18 cellular contexts compared by ENCODE assay signal in genomic region chr1:103056423-103056822, GRCh38. TPM values are rescaled to one million over a fixed set of nuclear protein-coding genes. Genes with fewer than 3 reads are reported as not detected.
DNase-seq lines count a peak whose midpoint lies in the region; ATAC-seq and TF ChIP-seq lines count a peak whose summit lies in the region.
"Had no signal": no experiment of that assay in that cellular context is flagged by ENCODE, and none has a peak within 500 bp of the region (broad histone marks: within the 10 kb centered on the region; RNA-seq: fewer than 3 reads in every experiment).

No MANE protein-coding gene starts in this region.

- no peaks in the 10 kb centered on the region for H3K9me3 ChIP-seq in mesenchymal stem cell (ENCODE audit: control insufficient read depth, low read length)
- no peaks in the 10 kb centered on the region for H3K9me3 ChIP-seq in upper lobe of right lung
- no peaks in the 10 kb centered on the region for H3K9me3 ChIP-seq in SK-N-SH
- H3K9me3 ChIP-seq: BLaER1 treated with 17β-estradiol and CSF1 and Interleukin-3, amounts not matched to agents 10 nM and 100 nM; Peyer's patch had no signal

- H4K8ac ChIP-seq in mesenchymal stem cell (ENCODE audit: low read length) = no peak overlapping the region

- POLR2A ChIA-PET in SK-N-SH (lab: Yijun Ruan, JAX) = no interaction called here

- no peak overlapping the region for H3K4ac ChIP-seq in mesenchymal stem cell (ENCODE audit: low read depth in 1 of 2, low read length in 2 of 2)

- peaks cover 48% of the 10 kb centered on the region for H3K4me1 Mint-ChIP-seq in chondrocyte (ENCODE audit: low read depth)
- H3K4me1 Mint-ChIP-seq: H9 had no signal

- peaks cover 20% of the 10 kb centered on the region for H3K9me3 Mint-ChIP-seq in chondrocyte (ENCODE audit: low read depth)

- intact Hi-C loops in upper lobe of right lung (cut with DNase I) = no loop called here

- H3K18ac ChIP-seq in mesenchymal stem cell (ENCODE audit: low read depth in 1 of 2, low read length in 2 of 2) = no peak overlapping the region

- no peak overlapping the region for H4K91ac ChIP-seq in mesenchymal stem cell (ENCODE audit: low read length)

- no peaks in the 10 kb centered on the region for H3K27me3 Mint-ChIP-seq in chondrocyte (ENCODE audit: low read depth)

- TF ChIP-seq EP300 in SK-N-SH (IDR thresholded peaks at IDR 0.05; ENCODE audit: borderline replicate concordance in 1 of 2, low read depth in 1 of 2, low read length in 1 of 2) = no peak

- H3K4me1 ChIP-seq in mesenchymal stem cell (ENCODE audit: control insufficient read depth, insufficient read depth, low read depth, low read length) (no peaks in the 10 kb centered on the region), upper lobe of right lung (no peaks in the 10 kb centered on the region), SK-N-SH (ENCODE audit: control insufficient read depth in 1 of 2, insufficient read depth in 2 of 2, low read depth in 1 of 2, low read length in 1 of 2) (no peaks in the 10 kb centered on the region)
- H3K4me1 ChIP-seq: BLaER1 treated with 17β-estradiol and CSF1 and Interleukin-3, amounts not matched to agents 10 nM and 100 nM; Peyer's patch had no signal

- H3K14ac ChIP-seq in mesenchymal stem cell (ENCODE audit: low read length in 2 of 2) = no peak overlapping the region

- H3K4me2 ChIP-seq in mesenchymal stem cell (ENCODE audit: low read length, poor library complexity, severe bottlenecking) = no peak overlapping the region
- H3K4me2 ChIP-seq in SK-N-SH = no peak overlapping the region
- H3K4me2 ChIP-seq: BLaER1 treated with 17β-estradiol and CSF1 and Interleukin-3, amounts not matched to agents 10 nM and 100 nM had no signal

- WGBS in mesenchymal stem cell = no CpG with 5 or more reads among the region's 1 CpG
- 79% methylated on average over 1 of the region's 1 CpG for WGBS in SK-N-SH (ENCODE audit: low lambda C conversion rate)

- TF ChIP-seq RAD21 in SK-N-SH (IDR thresholded peaks at IDR 0.05; ENCODE audit: low read length) = no peak

- H3K27ac ChIP-seq in mesenchymal stem cell (ENCODE audit: low read length, poor library complexity, severe bottlenecking) (no peak overlapping the region), upper lobe of right lung (no peak overlapping the region), SK-N-SH (ENCODE audit: low read depth in 2 of 2, low read length in 1 of 2) (no peak overlapping the region)
- H3K27ac ChIP-seq: 22Rv1; BLaER1 treated with 17β-estradiol and CSF1 and Interleukin-3, amounts not matched to agents 10 nM and 100 nM; Peyer's patch had no signal

- H3K36me3 Mint-ChIP-seq in chondrocyte (ENCODE audit: low read depth) = peaks cover 35% of the 10 kb centered on the region

- no peaks in the 10 kb centered on the region for H3K27me3 ChIP-seq in mesenchymal stem cell (ENCODE audit: control insufficient read depth in 1 of 2, insufficient read depth in 1 of 2, low read length in 2 of 2)
- H3K27me3 ChIP-seq in upper lobe of right lung = no peaks in the 10 kb centered on the region
- no peaks in the 10 kb centered on the region for H3K27me3 ChIP-seq in SK-N-SH (ENCODE audit: insufficient read depth)
- H3K27me3 ChIP-seq: BLaER1 treated with 17β-estradiol and CSF1 and Interleukin-3, amounts not matched to agents 10 nM and 100 nM; Peyer's patch had no signal

- H3K79me2 ChIP-seq in SK-N-SH (ENCODE audit: insufficient read depth) = no peaks in the 10 kb centered on the region

- no peaks in the 10 kb centered on the region for H3K9me2 ChIP-seq in SK-N-SH

- peaks cover 0 to 5% of the 10 kb centered on the region in 2 experiments for H3K36me3 ChIP-seq in mesenchymal stem cell (ENCODE audit: control insufficient read depth in 1 of 2, insufficient read depth in 2 of 2, low read depth in 1 of 2, low read length in 2 of 2)
- no peaks in the 10 kb centered on the region for H3K36me3 ChIP-seq in upper lobe of right lung
- H3K36me3 ChIP-seq in SK-N-SH (replicated peaks in 1 of 2; ENCODE audit: control insufficient read depth in 1 of 2, insufficient read depth in 2 of 2, low read length in 1 of 2) = no peaks in the 10 kb centered on the region
- H3K36me3 ChIP-seq: BLaER1 treated with 17β-estradiol and CSF1 and Interleukin-3, amounts not matched to agents 10 nM and 100 nM; Peyer's patch had no signal

- CTCF ChIA-PET in SK-N-SH (lab: Yijun Ruan, JAX) = no interaction called here

- H2AK5ac ChIP-seq in mesenchymal stem cell (ENCODE audit: low read length, severe bottlenecking) = no peak overlapping the region

- no peak overlapping the region for H3K23ac ChIP-seq in mesenchymal stem cell (ENCODE audit: low read length in 2 of 2)

- H3K9ac ChIP-seq in mesenchymal stem cell (ENCODE audit: low read length) = no peak overlapping the region
- H3K9ac ChIP-seq in SK-N-SH = no peak overlapping the region
- H3K9ac ChIP-seq: BLaER1 treated with 17β-estradiol and CSF1 and Interleukin-3, amounts not matched to agents 10 nM and 100 nM had no signal

- no peak overlapping the region for H3K4me3 ChIP-seq in mesenchymal stem cell (ENCODE audit: insufficient read depth in 1 of 2, low read depth in 1 of 2, low read length in 2 of 2)
- no peak overlapping the region for H3K4me3 ChIP-seq in upper lobe of right lung
- H3K4me3 ChIP-seq in SK-N-SH (ENCODE audit: low read depth in 2 of 2, low read length in 1 of 2) = no peak overlapping the region
- H3K4me3 ChIP-seq: BLaER1 treated with 17β-estradiol and CSF1 and Interleukin-3, amounts not matched to agents 10 nM and 100 nM; Peyer's patch had no signal

- no peak overlapping the region for H3K4me3 Mint-ChIP-seq in chondrocyte (ENCODE audit: unreplicated experiment)
- H3K4me3 Mint-ChIP-seq: H9 had no signal

- no peak overlapping the region for H2AFZ ChIP-seq in mesenchymal stem cell (ENCODE audit: low read depth, low read length)
- no peak overlapping the region for H2AFZ ChIP-seq in SK-N-SH (ENCODE audit: low read depth)

- H2BK12ac ChIP-seq in mesenchymal stem cell (ENCODE audit: low read length in 2 of 2) = no peak overlapping the region

- ATAC-seq in upper lobe of right lung (peak; percentile 60), GM19023 (IDR thresholded peaks at IDR 0.05; ENCODE audit: unreplicated experiment) (no peak)

- peak overlapping the region; percentile 87 for H3K27ac Mint-ChIP-seq in chondrocyte (ENCODE audit: unreplicated experiment)
- H3K27ac Mint-ChIP-seq: H9 had no signal

- H3F3A ChIP-seq in SK-N-SH (replicated peaks; ENCODE audit: insufficient read depth) = no peaks in the 10 kb centered on the region

- H4K20me1 ChIP-seq in SK-N-SH (ENCODE audit: insufficient read depth) = no peaks in the 10 kb centered on the region
- H4K20me1 ChIP-seq: BLaER1 treated with 17β-estradiol and CSF1 and Interleukin-3, amounts not matched to agents 10 nM and 100 nM had no signal

- no peak overlapping the region for H2BK15ac ChIP-seq in mesenchymal stem cell (ENCODE audit: low read depth, poor library complexity, severe bottlenecking)

- TF ChIP-seq CTCF in chondrocyte (IDR thresholded peaks at IDR 0.05) (no peak), upper lobe of right lung (IDR thresholded peaks at IDR 0.05) (no peak), SK-N-SH (IDR thresholded peaks at IDR 0.05) (no peak)

- peaks cover 10% of the 10 kb centered on the region for H3K79me1 ChIP-seq in mesenchymal stem cell (replicated peaks; ENCODE audit: low read length, poor library complexity, severe bottlenecking)

- no peak overlapping the region for H2BK120ac ChIP-seq in mesenchymal stem cell (ENCODE audit: low read depth, low read length)

- DNase-seq in SKM-1 treated with dmso at 0.1 percent for 144 hours (lab: John Stamatoyannopoulos, UW; ENCODE audit: unreplicated experiment) (peak; percentile 15), SKM-1 (lab: John Stamatoyannopoulos, UW; ENCODE audit: unreplicated experiment) (no peak), chondrocyte (ENCODE audit: low spot score) (no peak), mesenchymal stem cell (peak; percentile 2), upper lobe of right lung (no peak), SK-N-SH (no peak), middle frontal gyrus (ENCODE audit: extremely low spot score, low spot score) (no peak)
- DNase-seq: DMS 273 treated with DMSO at 0.1 percent for 48 hours, H9, NCI-H1417 treated with DMSO at 0.1 percent for 48 hours, NCI-H2029, NCI-H2171 treated with DMSO at 0.1 percent for 48 hours, NCI-H510A treated with DMSO at 0.1 percent for 48 hours, Peyer's patch had no signal

- H2BK5ac ChIP-seq in mesenchymal stem cell (ENCODE audit: low read depth, low read length, poor library complexity, severe bottlenecking) = no peak overlapping the region

TF ChIP-seq in SK-N-SH, 30 proteins besides CTCF, POLR2A, EP300 and RAD21:
- TF ChIP-seq RFX5 (IDR thresholded peaks at IDR 0.05; ENCODE audit: low read length) (no peak), NFIC (IDR thresholded peaks at IDR 0.05; ENCODE audit: borderline replicate concordance) (no peak), TAF1 (IDR thresholded peaks at IDR 0.05; ENCODE audit: borderline replicate concordance, low read depth, low read length) (no peak), POLR2AphosphoS5 (IDR thresholded peaks at IDR 0.05; ENCODE audit: low read depth, low read length) (no peak), YY1 (IDR thresholded peaks at IDR 0.05; ENCODE audit: low read depth) (no peak)

RNA-seq across cellular contexts. Expression of gene COL11A1, which starts 51.9 kb away (rescaled TPM):
- total RNA-seq in chondrocyte (1,010 to 1,354 TPM (median 1,042 TPM) in 3 replicates), upper lobe of right lung (1.7 TPM)
- 75.5 TPM for polyA plus RNA-seq in mesenchymal stem cell (2013, experiment 1 of 2)
- polyA plus RNA-seq in mesenchymal stem cell (2013, experiment 2 of 2) = 76.6 TPM
- 0.13 and 0.15 TPM in 2 replicates for polyA plus RNA-seq in SK-N-SH (2012; rRNA removed)
- 0.13 and 0.17 TPM in 2 replicates for polyA plus RNA-seq in SK-N-SH (2012; cell fraction: cytosol; rRNA removed)
- polyA plus RNA-seq in SK-N-SH (2012; cell fraction: nucleus; rRNA removed) = 0.11 and 0.12 TPM in 2 replicates
- total RNA-seq: Daoy had no signal

Comparison
In these comparisons a context has a peak if more than half of its experiments do, and no peak if none do; other contexts are left out.
1. DNase-seq: peak in SKM-1 treated with dmso at 0.1 percent for 144 hours (single experiment) and mesenchymal stem cell (single experiment); none in SKM-1 (single experiment), chondrocyte (single experiment), upper lobe of right lung (single experiment), SK-N-SH (single experiment) and middle frontal gyrus (single experiment).
2. RNA of gene COL11A1, which starts 51.9 kb away (total RNA-seq): 1,010 to 1,354 TPM in chondrocyte; 1.7 TPM in upper lobe of right lung (single experiment); every median in the first group is over 100 times any median in the second.